40 cellular contexts compared by ENCODE assay signal in genomic region chr15:63709365-63709764, GRCh38.
"Had no signal": no experiment of that assay in that cellular context is flagged by ENCODE, and none has a peak within 500 bp of the region (broad histone marks: within the 10 kb centered on the region; RNA-seq: fewer than 3 reads in every experiment).

No MANE protein-coding gene starts in this region.

- ATAC-seq: activated naive CD4-positive, alpha-beta T cell treated with anti-CD3 and anti-CD28 coated beads, Interleukin-2, amount 50 U/mL, for 72 hours; activated T-cell treated with anti-CD3 and anti-CD28 coated beads, Interleukin-2, amount 50 U/mL, for 4 hours; body of pancreas; PC-3; Right ventricle myocardium inferior; SK-N-SH treated with all-trans-retinoic acid at 6 μM for 48 hours had no signal

- H3K4me2 ChIP-seq: KMS-11 had no signal

- FAIRE-seq: astrocyte had no signal

- DNase-seq: activated B cell treated with CpG ODN at 0.5 μM for 24 hours; activated CD4-positive, alpha-beta memory T cell treated with anti-CD3 and anti-CD28 coated beads for 36 hours; activated CD4-positive, alpha-beta T cell treated with anti-CD3 and anti-CD28 coated beads for 4 hours; activated CD4-positive, alpha-beta T cell treated with anti-CD3 and anti-CD28 coated beads, Interleukin-2, amount 50 U/mL, for 1 hour; activated CD4-positive, CD25-positive, alpha-beta regulatory T cell treated with anti-CD3 and anti-CD28 coated beads, Interleukin-2, amount 50 U/mL, for 72 hours; activated CD8-positive, alpha-beta memory T cell treated with anti-CD3 and anti-CD28 coated beads, Interleukin-2, amount 50 U/mL, for 4 hours; activated gamma-delta T cell treated with Interleukin-2 at 50 U/mL for 16 hours; activated naive CD4-positive, alpha-beta T cell treated with anti-CD3 and anti-CD28 coated beads for 36 hours; activated T-cell treated with anti-CD3 and anti-CD28 coated beads for 4 hours; activated T-cell treated with anti-CD3 and anti-CD28 coated beads, Interleukin-2, amount 50 U/mL, for 4 hours; adrenal gland; body of pancreas; MM.1S; MV-4-11; NCI-H1092; NCI-H1436 treated with DMSO at 0.1 percent for 48 hours; NCI-H1694 treated with DMSO at 0.1 percent for 48 hours; NCI-H2029; NCI-H2107; NCI-H2171; NCI-H510A; NCI-H526; NCI-H748 treated with DMSO at 0.1 percent for 48 hours; NK-92 treated with Interleukin-12 subunit alpha and Interleukin-12 subunit beta, amount 100 ng/mL, for 24 hours; PC-3; Peyer's patch; SIG-M5; SW 1271; T-helper 1 cell; T-helper 2 cell; T-helper 9 cell had no signal

- H3K27me3 Mint-ChIP-seq: activated B cell treated with CpG ODN at 0.5 μM for 24 hours; activated CD4-positive, alpha-beta memory T cell treated with anti-CD3 and anti-CD28 coated beads for 36 hours had no signal

- H3K4me3 Mint-ChIP-seq: activated B cell treated with CpG ODN at 0.5 μM for 24 hours; activated CD4-positive, alpha-beta memory T cell treated with anti-CD3 and anti-CD28 coated beads for 36 hours; activated naive CD4-positive, alpha-beta T cell treated with anti-CD3 and anti-CD28 coated beads for 36 hours; activated T-cell treated with anti-CD3 and anti-CD28 coated beads, Interleukin-2, amount 50 U/mL, for 4 hours; activated T-helper 1 cell treated with anti-CD3 and anti-CD28 coated beads, Interleukin-12 subunit alpha, Interleukin-12 subunit beta, Interleukin-2, Interleukin-4 antibody, amounts not matched to agents 30 ng/mL and 10 ng/mL and 1 ng/mL, durations not matched to agents 14 hours and 24 hours and 36 hours had no signal

- H3K27me3 ChIP-seq: adrenal gland, body of pancreas, breast epithelium, Peyer's patch had no signal

- H3K27ac Mint-ChIP-seq: activated B cell treated with CpG ODN at 0.5 μM for 24 hours; activated CD4-positive, alpha-beta memory T cell treated with anti-CD3 and anti-CD28 coated beads for 36 hours; activated T-helper 1 cell treated with anti-CD3 and anti-CD28 coated beads, Interleukin-12 subunit alpha, Interleukin-12 subunit beta, Interleukin-2, Interleukin-4 antibody, amounts not matched to agents 30 ng/mL and 10 ng/mL and 1 ng/mL, durations not matched to agents 14 hours and 24 hours and 36 hours had no signal

- H3K9me3 ChIP-seq: adrenal gland, body of pancreas, breast epithelium, Peyer's patch had no signal

- H3K4me1 ChIP-seq: breast epithelium, Peyer's patch had no signal

- H3K27ac ChIP-seq: body of pancreas, breast epithelium, KMS-11, Peyer's patch, RWPE1, VCaP had no signal

- H3K9me3 Mint-ChIP-seq: activated B cell treated with CpG ODN at 0.5 μM for 24 hours; activated CD4-positive, alpha-beta memory T cell treated with anti-CD3 and anti-CD28 coated beads for 36 hours; activated naive CD4-positive, alpha-beta T cell treated with anti-CD3 and anti-CD28 coated beads for 36 hours; activated naive CD4-positive, alpha-beta T cell treated with anti-CD3 and anti-CD28 coated beads, Interleukin-2, amount 50 U/mL, for 72 hours; activated T-cell treated with anti-CD3 and anti-CD28 coated beads, Interleukin-2, amount 50 U/mL, for 4 hours; activated T-helper 1 cell treated with anti-CD3 and anti-CD28 coated beads, Interleukin-12 subunit alpha, Interleukin-12 subunit beta, Interleukin-2, Interleukin-4 antibody, amounts not matched to agents 30 ng/mL and 10 ng/mL and 1 ng/mL, durations not matched to agents 14 hours and 24 hours and 36 hours had no signal

- H3K4me3 ChIP-seq: adrenal gland, body of pancreas, breast epithelium, Peyer's patch had no signal

- H3K9ac ChIP-seq: KMS-11 had no signal
